Comparison of ENCODE assay signal across 8 cellular contexts in the genomic region with DNA sequence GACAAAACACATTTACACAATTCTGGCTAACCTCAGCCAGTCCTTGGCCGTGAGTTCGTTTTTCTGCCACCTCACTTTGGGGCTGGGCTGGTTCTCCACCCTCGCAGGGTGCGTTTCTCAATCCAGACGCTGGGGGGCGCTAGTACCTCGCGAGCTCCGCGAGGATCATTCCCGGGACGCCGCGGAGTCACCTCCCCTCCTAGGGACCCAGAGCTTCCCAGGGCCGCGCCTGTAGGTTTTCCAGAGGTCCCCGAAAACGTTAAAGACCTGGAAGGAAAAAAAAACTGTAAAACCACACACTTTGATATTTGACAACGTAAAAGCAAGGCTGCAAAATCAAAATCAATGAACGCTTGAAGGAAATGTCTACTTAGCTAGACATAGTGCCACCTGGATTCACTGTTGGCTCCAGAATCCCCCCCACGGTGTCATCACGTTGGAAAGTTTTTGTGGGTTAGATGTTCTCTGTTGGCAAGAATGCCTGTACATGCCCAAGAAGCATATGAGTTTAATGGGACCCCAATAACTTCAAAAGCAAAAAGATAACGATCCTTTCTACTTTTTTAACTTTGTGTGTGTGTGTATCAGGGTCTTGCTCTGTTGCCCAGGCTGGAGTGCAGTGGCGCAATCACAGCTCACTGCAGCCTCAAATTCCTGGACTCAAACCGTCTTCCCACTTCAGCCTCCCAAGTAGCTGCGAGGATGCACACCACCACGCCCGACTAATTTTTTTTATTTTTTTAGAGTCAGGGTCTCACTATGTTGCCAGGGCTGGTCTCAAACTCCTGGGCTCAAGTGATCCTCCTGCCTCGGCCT. TPM values are rescaled to one million over a fixed set of nuclear protein-coding genes. Genes with fewer than 3 reads are reported as not detected.
DNase-seq lines count a peak whose midpoint lies in the region; ATAC-seq, FAIRE-seq and TF ChIP-seq lines count a peak whose summit lies in the region.

No MANE protein-coding gene starts in this region.

- peak; percentile 77 for FAIRE-seq in GM18507 (lab: Jason Lieb, UNC)

- ATAC-seq in lung (ENCODE audit: insufficient read depth, low FRiP score) (peak; percentile 90), GM21423 (IDR thresholded peaks at IDR 0.05; ENCODE audit: unreplicated experiment) (no peak)

- POLR2A ChIA-PET in A673 (lab: Charles Lee; ENCODE audit: low non-redundant PET), result interaction anchor here (1.2 kb wide), 1 partner anchor 41 kb away, joined by 3 read pairs; no protein-coding TSS in a partner anchor

- BruUV-seq in A673 (replicated peaks; lab: Mats Ljungman, UMichigan), result no TSS peak

- peak; percentile 98 for TF ChIP-seq CTCF in A673 (conservative IDR thresholded peaks at IDR 0.05; ENCODE audit: low read depth, low read length)
- peak; percentile 88 for TF ChIP-seq CTCF in lung (IDR thresholded peaks at IDR 0.05; ENCODE audit: control extremely low read depth, extremely low read depth)

- H3K27ac ChIP-seq in A673 (ENCODE audit: low read depth, low read length, poor library complexity, severe bottlenecking), result no peak overlapping the region
- H3K27ac ChIP-seq in lung (ENCODE audit: low read depth in 1 of 2, low read length in 1 of 2), result no peak overlapping the region

- CTCF ChIA-PET in A673 (lab: Charles Lee), result interaction anchor here (0.6 to 2.2 kb wide), 10 partner anchors 25 to 341 kb away, joined by 3 to 25 read pairs (median 5); partner anchors contain the start of genes AP1M1 and FAM32A

- no peaks in the 10 kb centered on the region for H3K27me3 ChIP-seq in A673 (replicated peaks; ENCODE audit: insufficient read depth, low read depth, low read length, poor library complexity)
- no peaks in the 10 kb centered on the region for H3K27me3 ChIP-seq in lung (ENCODE audit: control insufficient read depth, insufficient read depth)

- H3K4me1 ChIP-seq in A673 (ENCODE audit: insufficient read depth, low read length, poor library complexity, severe bottlenecking) (no peaks in the 10 kb centered on the region), lung (ENCODE audit: control insufficient read depth in 2 of 2, insufficient read depth in 2 of 2, low read length in 2 of 2) (no peaks in the 10 kb centered on the region)

- H3K9me3 ChIP-seq in A673 (ENCODE audit: low read depth, low read length, poor library complexity, severe bottlenecking), result no peaks in the 10 kb centered on the region
- H3K9me3 ChIP-seq in lung (ENCODE audit: control insufficient read depth in 2 of 2, insufficient read depth in 1 of 2, low read length in 1 of 2), result no peaks in the 10 kb centered on the region

- DNase-seq in A673 (ENCODE audit: low spot score) (peak; percentile 83), GM18507 (ENCODE audit: extremely low spot score, insufficient read length, low read depth) (peak; percentile 65), NCI-H460 (ENCODE audit: extremely low read depth, low read depth) (peak; percentile 45), dermis blood vessel endothelial cell (peak; percentile 78), lung (ENCODE audit: low spot score) (peak; percentile 85)
- DNase-seq in activated CD4-positive, alpha-beta T cell treated with anti-CD3 and anti-CD28 coated beads, Interleukin-2, amount 50 U/mL, for 48 hours, result peak; percentile 82 to 88
- peak; percentile 51 to 66 (median 62) for DNase-seq in stimulated activated CD4-positive, alpha-beta T cell treated with anti-CD3 and anti-CD28 coated beads, TNF-alpha, amount 100 ng/mL, for 4 hours (ENCODE audit: low read depth in 3 of 3)

- 20 to 22% methylated on average over 29 of the region's 29 CpGs for WGBS in lung, 2 donors

- H3K36me3 ChIP-seq in A673 (ENCODE audit: insufficient read depth, low read length, poor library complexity, severe bottlenecking), result no peaks in the 10 kb centered on the region
- H3K36me3 ChIP-seq in lung (ENCODE audit: control insufficient read depth in 2 of 2, insufficient read depth in 2 of 2, low read length in 2 of 2), result no peaks in the 10 kb centered on the region

- peak overlapping the region; percentile 29 for H3K4me3 ChIP-seq in A673 (ENCODE audit: low read depth, low read length, poor library complexity, severe bottlenecking)
- H3K4me3 ChIP-seq in lung, result no peak overlapping the region

- intact Hi-C loops in A673 (cut with micrococcal nuclease; ENCODE audit: unreplicated experiment), result loop anchor here (1.0 to 10.0 kb wide), 4 partner anchors 69 to 343 kb away; partner anchors contain the start of gene RAB8A

RNA-seq across cellular contexts. Expression of gene TPM4, which starts 34.5 kb away (rescaled TPM):
- total RNA-seq in A673 (2021) (438 and 476 TPM in 2 replicates), dermis blood vessel endothelial cell (533 and 897 TPM in 2 replicates), lung (100 to 1,000 TPM; 382 to 385 TPM)
- total RNA-seq in NCI-H460 (2014; rRNA removed; shearing (Covaris generic)), result 562 and 586 TPM in 2 replicates
- 183 and 206 TPM in 2 replicates for polyA plus RNA-seq in NCI-H460 (2014; cell fraction: nucleus; rRNA removed)
- polyA plus RNA-seq in lung, result 100 to 1,000 TPM; 274 to 438 TPM
